ENCODE assay signal across 8 cellular contexts in genomic region chr10:104255244-104255981, GRCh38. TPM values are rescaled to one million over a fixed set of nuclear protein-coding genes. Genes with fewer than 3 reads are reported as not detected.
DNase-seq lines count a peak whose midpoint lies in the region; ATAC-seq and TF ChIP-seq lines count a peak whose summit lies in the region.

No MANE protein-coding gene starts in this region.

- peak overlapping the region; percentile 96 for H3K27ac ChIP-seq in A673 (ENCODE audit: low read depth, low read length, poor library complexity, severe bottlenecking)
- H3K27ac ChIP-seq in upper lobe of right lung, result peak overlapping the region; percentile 99

- POLR2A ChIA-PET in A673 (lab: Charles Lee; ENCODE audit: low non-redundant PET), result no interaction called here

- H3K4me3 ChIP-seq in A673 (ENCODE audit: low read depth, low read length, poor library complexity, severe bottlenecking) (peak overlapping the region; percentile 81), GM12864 (ENCODE audit: low read depth, low read length) (peak overlapping the region; percentile 97), upper lobe of right lung (peak overlapping the region; percentile 96)

- ATAC-seq in HG03108 (IDR thresholded peaks at IDR 0.05; ENCODE audit: unreplicated experiment) (peak; percentile 9), upper lobe of right lung (peak; percentile 69)

- no peaks in the 10 kb centered on the region for H3K9me3 Mint-ChIP-seq in endothelial cell (ENCODE audit: unreplicated experiment)
- H3K9me3 Mint-ChIP-seq in mesothelial cell of epicardium, result no peaks in the 10 kb centered on the region

- CTCF ChIA-PET in A673 (lab: Charles Lee), result interaction anchor here (0.6 to 0.8 kb wide), 2 partner anchors 19 to 25 kb away, joined by 3 to 5 read pairs; no protein-coding TSS in a partner anchor

- H3K27me3 ChIP-seq in A673 (replicated peaks; ENCODE audit: insufficient read depth, low read depth, low read length, poor library complexity) (no peaks in the 10 kb centered on the region), upper lobe of right lung (no peaks in the 10 kb centered on the region)

- peak overlapping the region; percentile 95 for H3K27ac Mint-ChIP-seq in endothelial cell (ENCODE audit: unreplicated experiment)
- peak overlapping the region; percentile 92 for H3K27ac Mint-ChIP-seq in mesothelial cell of epicardium

- no peak for TF ChIP-seq CTCF in A673 (conservative IDR thresholded peaks at IDR 0.05; ENCODE audit: low read depth, low read length)
- TF ChIP-seq CTCF in GM12864 (IDR thresholded peaks at IDR 0.05; ENCODE audit: low read depth, low read length, missing control alignments), result no peak
- TF ChIP-seq CTCF in endothelial cell (IDR thresholded peaks at IDR 0.05; ENCODE audit: unreplicated experiment), result no peak
- no peak for TF ChIP-seq CTCF in mesothelial cell of epicardium (IDR thresholded peaks at IDR 0.05; ENCODE audit: unreplicated experiment)
- no peak for TF ChIP-seq CTCF in upper lobe of right lung (IDR thresholded peaks at IDR 0.05)

- in situ Hi-C loops in SK-MEL-5 (cut with HindIII; ENCODE audit: low pct_unique_long_range_greater_than_20kb, low sequenced_read_pairs), result no loop called here

- H3K4me1 Mint-ChIP-seq in endothelial cell (ENCODE audit: unreplicated experiment), result peaks cover 45% of the 10 kb centered on the region
- peaks cover 33% of the 10 kb centered on the region for H3K4me1 Mint-ChIP-seq in mesothelial cell of epicardium

- peaks cover 23% of the 10 kb centered on the region for H3K36me3 ChIP-seq in A673 (ENCODE audit: insufficient read depth, low read length, poor library complexity, severe bottlenecking)
- peaks cover 33% of the 10 kb centered on the region for H3K36me3 ChIP-seq in upper lobe of right lung

- H3K27me3 Mint-ChIP-seq in endothelial cell (ENCODE audit: unreplicated experiment), result peaks cover 11% of the 10 kb centered on the region
- no peaks in the 10 kb centered on the region for H3K27me3 Mint-ChIP-seq in mesothelial cell of epicardium (ENCODE audit: low read depth)

- H3K4me3 Mint-ChIP-seq in endothelial cell (ENCODE audit: unreplicated experiment), result peak overlapping the region; percentile 97
- peak overlapping the region; percentile 91 for H3K4me3 Mint-ChIP-seq in mesothelial cell of epicardium

- DNase-seq in A673 (ENCODE audit: low spot score) (peak; percentile 28), GM12864 (ENCODE audit: low read depth) (no peak), SK-MEL-5 (ENCODE audit: low read depth, low spot score) (peak; percentile 94), endothelial cell (ENCODE audit: low spot score) (no peak), mesothelial cell of epicardium (ENCODE audit: low spot score in 2 of 2, unreplicated experiment in 2 of 2) (no peak), upper lobe of right lung (no peak)
- DNase-seq in stimulated activated CD8-positive, alpha-beta memory T cell treated with anti-CD3 and anti-CD28 coated beads, Interleukin-4, amount 100 ng/mL, for 48 hours, result no peak

- H3K36me3 Mint-ChIP-seq in endothelial cell (ENCODE audit: low read depth, unreplicated experiment), result peaks cover 5% of the 10 kb centered on the region
- H3K36me3 Mint-ChIP-seq in mesothelial cell of epicardium, result peaks cover 21% of the 10 kb centered on the region

- TSS peak; percentile 45 for BruUV-seq in A673 (replicated peaks; lab: Mats Ljungman, UMichigan)

- intact Hi-C loops in A673 (cut with micrococcal nuclease; ENCODE audit: unreplicated experiment), result no loop called here
- intact Hi-C loops in upper lobe of right lung (cut with DNase I), result no loop called here

- H3K9me3 ChIP-seq in A673 (ENCODE audit: low read depth, low read length, poor library complexity, severe bottlenecking) (no peaks in the 10 kb centered on the region), upper lobe of right lung (no peaks in the 10 kb centered on the region)

- H3K4me1 ChIP-seq in A673 (ENCODE audit: insufficient read depth, low read length, poor library complexity, severe bottlenecking) (peaks cover 32% of the 10 kb centered on the region), upper lobe of right lung (peaks cover 44% of the 10 kb centered on the region)

RNA-seq across cellular contexts. Expression of gene GSTO1, which starts 0.7 kb away (rescaled TPM):
- total RNA-seq in A673 (2021), result 123 and 126 TPM in 2 replicates
- 460 and 588 TPM in 2 replicates for total RNA-seq in SK-MEL-5 (2014; rRNA removed; shearing (Covaris generic))
- 331 and 394 TPM in 2 replicates for polyA plus RNA-seq in SK-MEL-5 (2015; cell fraction: cytosol; rRNA removed)
- 121 and 149 TPM in 2 replicates for polyA plus RNA-seq in SK-MEL-5 (2015; cell fraction: nucleus; rRNA removed)
- 121 TPM for total RNA-seq in endothelial cell (ENCODE audit: unreplicated experiment)
- total RNA-seq in mesothelial cell of epicardium, result 62.8 to 65.5 TPM (median 65.2 TPM) in 3 replicates
- 110 TPM for total RNA-seq in upper lobe of right lung

RNA-seq across cellular contexts. Expression of gene GSTO2, which starts 13.6 kb away (rescaled TPM):
- total RNA-seq in A673 (2021), result 0.26 and 1.4 TPM in 2 replicates
- total RNA-seq in SK-MEL-5 (2014; rRNA removed; shearing (Covaris generic)), result 0.90 and 1.2 TPM in 2 replicates
- polyA plus RNA-seq in SK-MEL-5 (2015; cell fraction: cytosol; rRNA removed), result 1.7 and 2.9 TPM in 2 replicates
- 4.1 and 7.5 TPM in 2 replicates for polyA plus RNA-seq in SK-MEL-5 (2015; cell fraction: nucleus; rRNA removed)
- 5.9 TPM for total RNA-seq in endothelial cell (ENCODE audit: unreplicated experiment)
- total RNA-seq in mesothelial cell of epicardium, result 11.7 to 13.5 TPM (median 12.7 TPM) in 3 replicates
- 9.1 TPM for total RNA-seq in upper lobe of right lung

RNA-seq across cellular contexts. Expression of gene CFAP43, which starts 23.2 kb away (rescaled TPM):
- 0.13 and 0.35 TPM in 2 replicates for total RNA-seq in A673 (2021)
- total RNA-seq in SK-MEL-5 (2014; rRNA removed; shearing (Covaris generic)), result 1.3 and 1.6 TPM in 2 replicates
- 1.1 and 1.8 TPM in 2 replicates for polyA plus RNA-seq in SK-MEL-5 (2015; cell fraction: cytosol; rRNA removed)
- 4.0 and 12.7 TPM in 2 replicates for polyA plus RNA-seq in SK-MEL-5 (2015; cell fraction: nucleus; rRNA removed)
- 0.56 TPM for total RNA-seq in endothelial cell (ENCODE audit: unreplicated experiment)
- total RNA-seq in mesothelial cell of epicardium, result 1.0 to 2.1 TPM (median 1.9 TPM) in 3 replicates
- 0.75 TPM for total RNA-seq in upper lobe of right lung

Comparison
In these comparisons a context has a peak if more than half of its experiments do, and no peak if none do; other contexts are left out.
1. DNase-seq: peak in A673 (single experiment) and SK-MEL-5 (single experiment); none in GM12864 (single experiment), endothelial cell (single experiment), mesothelial cell of epicardium (0 of 2), upper lobe of right lung (single experiment) and stimulated activated CD8-positive, alpha-beta memory T cell treated with anti-CD3 and anti-CD28 coated beads, Interleukin-4, amount 100 ng/mL, for 48 hours (single experiment).
2. Peak in every context shown above with its lines, with median percentiles within 50 percentile points of each other: H3K4me3 ChIP-seq.